17 cellular contexts compared by ENCODE assay signal in the genomic region with DNA sequence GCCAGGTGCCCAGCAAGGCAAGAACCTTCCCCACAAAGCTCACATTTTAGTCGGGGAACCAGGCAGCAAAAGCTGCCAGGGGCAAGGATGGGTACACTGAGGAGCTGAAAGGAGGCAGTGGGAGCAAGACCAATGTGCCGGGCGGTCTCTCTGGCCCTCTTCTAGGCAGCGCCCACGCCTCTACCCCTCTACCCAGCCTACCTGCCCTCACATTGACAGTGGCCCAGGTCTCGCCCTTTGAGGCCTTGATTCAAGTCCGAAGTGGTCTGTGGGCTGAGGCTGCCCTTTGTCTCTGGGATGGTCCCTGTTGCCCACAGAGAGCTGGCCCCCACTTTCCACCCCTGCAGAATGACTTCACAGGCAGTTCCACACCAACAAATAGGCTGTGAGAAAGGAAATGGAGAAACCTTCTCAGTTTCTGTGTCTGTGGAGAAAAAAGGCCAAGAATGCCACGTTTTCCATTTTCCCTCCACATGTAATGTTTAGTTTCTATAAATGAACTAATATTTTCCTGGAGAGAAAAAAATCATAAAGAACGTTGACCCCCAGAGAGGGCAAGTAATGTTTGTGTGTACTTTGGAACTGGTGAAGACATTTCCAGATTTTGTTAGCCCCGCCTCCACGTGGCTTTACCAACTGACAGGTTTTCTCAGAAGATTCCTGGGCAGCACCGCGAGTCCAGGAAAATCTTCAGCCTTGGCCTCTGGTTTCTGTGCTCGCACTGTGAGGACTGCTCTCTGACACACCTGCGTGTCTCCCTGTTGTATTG. TPM values are rescaled to one million over a fixed set of nuclear protein-coding genes. Genes with fewer than 3 reads are reported as not detected.
DNase-seq lines count a peak whose midpoint lies in the region; ATAC-seq and TF ChIP-seq lines count a peak whose summit lies in the region.
"Had no signal": no experiment of that assay in that cellular context is flagged by ENCODE, and none has a peak within 500 bp of the region (broad histone marks: within the 10 kb centered on the region; RNA-seq: fewer than 3 reads in every experiment).

No MANE protein-coding gene starts in this region.

- 82% methylated on average over 14 of the region's 15 CpGs for WGBS in mammary epithelial cell (ENCODE audit: low coverage, missing lambda C conversion rate)

- H3K27ac Mint-ChIP-seq in T-helper 17 cell: no peak overlapping the region
- H3K27ac Mint-ChIP-seq: immature natural killer cell had no signal

- no peak for TF ChIP-seq POLR2A in breast epithelium (IDR thresholded peaks at IDR 0.05)
- TF ChIP-seq POLR2A in uterus (IDR thresholded peaks at IDR 0.05): no peak

- H3K27ac ChIP-seq in breast epithelium: peak overlapping the region; percentile 55 to 76
- H3K27ac ChIP-seq in mammary epithelial cell (ENCODE audit: insufficient read depth, low read depth, low read length): no peak overlapping the region
- H3K27ac ChIP-seq in coronary artery: peak overlapping the region in 1 of 2 donors; percentile 61
- H3K27ac ChIP-seq in uterus: peak overlapping the region in 1 of 2 donors; percentile 17

- H3K4me1 Mint-ChIP-seq in T-helper 17 cell: no peaks in the 10 kb centered on the region
- H3K4me1 Mint-ChIP-seq: immature natural killer cell had no signal

- H3K36me3 Mint-ChIP-seq in T-helper 17 cell (ENCODE audit: low read depth): peaks cover 2% of the 10 kb centered on the region

- CTCF ChIA-PET in mammary epithelial cell (lab: Charles Lee; ENCODE audit: low non-redundant PET): interaction anchor here (0.6 kb wide), 1 partner anchor 239 kb away, joined by 3 read pairs; no protein-coding TSS in a partner anchor

- H3K9ac ChIP-seq in mammary epithelial cell (ENCODE audit: insufficient read depth, low read length): no peak overlapping the region

- TF ChIP-seq CTCF in breast epithelium (IDR thresholded peaks at IDR 0.05) (no peak), mammary epithelial cell (conservative IDR thresholded peaks at IDR 0.05 in 1 of 2, IDR thresholded peaks at IDR 0.05 in 1 of 2; ENCODE audit: extremely low read depth in 1 of 2, insufficient read depth in 1 of 2, low read depth in 1 of 2, low read length in 2 of 2) (no peak), coronary artery (IDR thresholded peaks at IDR 0.05) (no peak), uterus (IDR thresholded peaks at IDR 0.05) (no peak)

- no peaks in the 10 kb centered on the region for H3K79me2 ChIP-seq in mammary epithelial cell (ENCODE audit: insufficient read depth, low read length)

- H3K9me3 ChIP-seq in breast epithelium: no peaks in the 10 kb centered on the region
- H3K9me3 ChIP-seq in mammary epithelial cell (replicated peaks; ENCODE audit: insufficient read depth, low read length): no peaks in the 10 kb centered on the region
- no peaks in the 10 kb centered on the region for H3K9me3 ChIP-seq in uterus
- H3K9me3 ChIP-seq in T-helper 17 cell (ENCODE audit: control insufficient read depth, low read length, poor library complexity, severe bottlenecking): no peaks in the 10 kb centered on the region

- dilution Hi-C loops in mammary epithelial cell (cut with HindIII; ENCODE audit: low sequenced_read_pairs): no loop called here

- no peak overlapping the region for H3K4me3 Mint-ChIP-seq in T-helper 17 cell
- H3K4me3 Mint-ChIP-seq: activated T-cell treated with anti-CD3 and anti-CD28 coated beads, Interleukin-2, amount 50 U/mL, for 4 hours; immature natural killer cell had no signal

- no peaks in the 10 kb centered on the region for H3K36me3 ChIP-seq in breast epithelium
- no peaks in the 10 kb centered on the region for H3K36me3 ChIP-seq in mammary epithelial cell (ENCODE audit: insufficient read depth, low read length)
- H3K36me3 ChIP-seq in uterus: no peaks in the 10 kb centered on the region

- H3K4me2 ChIP-seq in mammary epithelial cell (ENCODE audit: insufficient read depth, low read depth, low read length): no peak overlapping the region

- peaks cover 2% of the 10 kb centered on the region for H4K20me1 ChIP-seq in mammary epithelial cell (ENCODE audit: insufficient read depth, low read length)

- H3K4me3 ChIP-seq in breast epithelium: no peak overlapping the region
- no peak overlapping the region for H3K4me3 ChIP-seq in mammary epithelial cell (replicated peaks in 1 of 3; ENCODE audit: insufficient read depth in 1 of 3, low read depth in 2 of 3, low read length in 3 of 3)
- no peak overlapping the region for H3K4me3 ChIP-seq in coronary artery
- H3K4me3 ChIP-seq in uterus: no peak overlapping the region

- H3K4me1 ChIP-seq in breast epithelium (peaks cover 0 to 7% of the 10 kb centered on the region in 2 donors), mammary epithelial cell (ENCODE audit: insufficient read depth, low read length) (no peaks in the 10 kb centered on the region), uterus (peaks cover 0 to 4% of the 10 kb centered on the region in 2 donors)

- H3K27me3 Mint-ChIP-seq in T-helper 17 cell: no peaks in the 10 kb centered on the region

- DNase-seq in breast epithelium (ENCODE audit: low spot score in 2 of 2): peak; percentile 5 to 17
- no peak for DNase-seq in mammary epithelial cell
- DNase-seq in coronary artery (ENCODE audit: low spot score): peak; percentile 69
- peak; percentile 26 for DNase-seq in mucosa of gallbladder (ENCODE audit: low spot score)
- peak; percentile 12 to 14 for DNase-seq in uterus
- no peak for DNase-seq in T-helper 17 cell
- no peak for DNase-seq in superior temporal gyrus (ENCODE audit: extremely low spot score)
- DNase-seq: ACHN; activated CD4-positive, alpha-beta T cell treated with anti-CD3 and anti-CD28 coated beads for 48 hours; activated T-cell treated with anti-CD3 and anti-CD28 coated beads, Interleukin-2, amount 50 U/mL, for 4 hours; Calu3; foreskin melanocyte; immature natural killer cell; retina; stimulated activated CD4-positive, alpha-beta T cell treated with anti-CD3 and anti-CD28 coated beads, Interleukin-4, amount 100 ng/mL, for 1 hour; T-helper 1 cell had no signal

- in situ Hi-C loops in mammary epithelial cell (cut with MboI; ENCODE audit: low sequenced_read_pairs in 2 of 2): no loop called here

- no peak overlapping the region for H2AFZ ChIP-seq in mammary epithelial cell (ENCODE audit: low read depth, low read length)

- intact Hi-C loops in breast epithelium (cut with DNase I; ENCODE audit: low total_unique reads) (no loop called here), mammary epithelial cell (cut with micrococcal nuclease) (no loop called here), uterus (cut with DNase I; ENCODE audit: low total_unique reads) (no loop called here)

- H3K27me3 ChIP-seq in breast epithelium (no peaks in the 10 kb centered on the region), mammary epithelial cell (ENCODE audit: insufficient read depth, low read length) (peaks cover 5% of the 10 kb centered on the region), uterus (no peaks in the 10 kb centered on the region)

- no TSS peak for BruUV-seq in mammary epithelial cell (replicated peaks; lab: Mats Ljungman, UMichigan)

- ATAC-seq in HG03097 (IDR thresholded peaks at IDR 0.05; ENCODE audit: low FRiP score, unreplicated experiment) (no peak), T-helper 17 cell (no peak)
- ATAC-seq: activated T-cell treated with anti-CD3 and anti-CD28 coated beads, Interleukin-2, amount 50 U/mL, for 4 hours had no signal

RNA-seq across cellular contexts. Expression of gene ANGPTL2, which starts 57.4 kb away (rescaled TPM):
- total RNA-seq in breast epithelium (10 to 100 TPM; 30.9 to 61.8 (median 51.8) TPM), mammary epithelial cell (1 to 10 TPM in 1 of 2 donors, not detected in 1; 1.5 TPM), mucosa of gallbladder (55.2 TPM), uterus (10 to 100 TPM; 10.2 to 65.3 (median 32.0) TPM), T-helper 17 cell (under 1 TPM in 1 of 2 donors, not detected in 1; 0.10 TPM)
- not detected for polyA plus RNA-seq in mammary epithelial cell
- not detected for polyA minus RNA-seq in mammary epithelial cell
- total RNA-seq: Calu3 had no signal
- polyA plus RNA-seq: immature natural killer cell had no signal

Comparison
In these comparisons a context has a peak if more than half of its experiments do, and no peak if none do; other contexts are left out.
1. DNase-seq: peak in breast epithelium (2 of 2), coronary artery (single experiment), mucosa of gallbladder (single experiment) and uterus (2 of 2); none in mammary epithelial cell (single experiment), T-helper 17 cell (0 of 3) and superior temporal gyrus (single experiment).
2. RNA of gene ANGPTL2, which starts 57.4 kb away (total RNA-seq): 55.2 TPM in mucosa of gallbladder (single experiment), 30.9 to 61.8 TPM in breast epithelium and 10.2 to 65.3 TPM in uterus; 1.5 TPM in mammary epithelial cell and 0.10 TPM in T-helper 17 cell; every median in the first group is over 4 times any median in the second.